ENCODE assay signal across 8 cellular contexts in genomic region chr22:31343235-31344191, GRCh38. TPM values are rescaled to one million over a fixed set of nuclear protein-coding genes. Genes with fewer than 3 reads are reported as not detected.
A peak's percentile ranks its signal among the peaks of the same experiment; 100 is the strongest.
DNase-seq lines count a peak whose midpoint lies in the region; ATAC-seq and TF ChIP-seq lines count a peak whose summit lies in the region.

No MANE protein-coding gene starts in this region.

- TF ChIP-seq CTCF in esophagus squamous epithelium (IDR thresholded peaks at IDR 0.05) (no peak), ovary (IDR thresholded peaks at IDR 0.05) (no peak)

- no peak for TF ChIP-seq POLR2A in esophagus squamous epithelium (IDR thresholded peaks at IDR 0.05)
- no peak for TF ChIP-seq POLR2A in ovary (IDR thresholded peaks at IDR 0.05)

- no peaks in the 10 kb centered on the region for H3K9me3 Mint-ChIP-seq in activated CD4-positive, alpha-beta memory T cell treated with anti-CD3 and anti-CD28 coated beads for 36 hours

- H3K4me3 ChIP-seq in esophagus squamous epithelium (peak overlapping the region in 3 of 4 donors; percentile 3 to 87 (median 77)), ovary (peak overlapping the region; percentile 6)

- 21 to 22% methylated on average over 3 to 10 of the region's 18 CpGs for WGBS in esophagus squamous epithelium, 2 donors
- 19 to 21% (median 20%) methylated on average over 18 of the region's 18 CpGs for WGBS in ovary, 3 donors

- no peak for TF ChIP-seq EP300 in ovary (IDR thresholded peaks at IDR 0.05)

- intact Hi-C loops in activated CD4-positive, alpha-beta memory T cell treated with anti-CD3 and anti-CD28 coated beads for 36 hours (cut with micrococcal nuclease): loop anchor here (5.0 kb wide), 1 partner anchor 376 kb away; the partner anchor contains the start of genes MORC2 and TUG1
- intact Hi-C loops in esophagus squamous epithelium (cut with DNase I): no loop called here
- intact Hi-C loops in ovary (cut with DNase I): loop anchor here in 2 of 4 donors (10.0 kb wide), 2 partner anchors 51 to 291 kb away; partner anchors contain the start of gene DRG1 (in 1 of the 2)

- POLR2A ChIA-PET in activated CD4-positive, alpha-beta memory T cell treated with anti-CD3 and anti-CD28 coated beads for 36 hours (lab: Charles Lee): interaction anchor here (1.0 to 2.0 kb wide), 3 partner anchors 10 to 53 kb away, joined by 3 to 8 read pairs (median 8); no protein-coding TSS in a partner anchor

- H3K4me1 ChIP-seq in esophagus squamous epithelium: peaks cover 36 to 92% (median 46%) of the 10 kb centered on the region in 3 donors
- peaks cover 17% of the 10 kb centered on the region for H3K4me1 ChIP-seq in ovary (ENCODE audit: insufficient read depth)

- ATAC-seq in HG03442 (IDR thresholded peaks at IDR 0.05; ENCODE audit: unreplicated experiment): no peak

- no peaks in the 10 kb centered on the region for H3K27me3 Mint-ChIP-seq in activated CD4-positive, alpha-beta memory T cell treated with anti-CD3 and anti-CD28 coated beads for 36 hours

- peaks cover 45% of the 10 kb centered on the region for H3K36me3 Mint-ChIP-seq in activated CD4-positive, alpha-beta memory T cell treated with anti-CD3 and anti-CD28 coated beads for 36 hours

- no peaks in the 10 kb centered on the region for H3K9me3 ChIP-seq in esophagus squamous epithelium
- H3K9me3 ChIP-seq in ovary: no peaks in the 10 kb centered on the region

- CTCF ChIA-PET in activated CD4-positive, alpha-beta memory T cell treated with anti-CD3 and anti-CD28 coated beads for 36 hours (lab: Charles Lee): interaction anchor here (0.9 to 1.9 kb wide), 6 partner anchors 30 to 291 kb away, joined by 3 to 8 read pairs (median 4); partner anchors contain the start of gene PIK3IP1

- H3K36me3 ChIP-seq in esophagus squamous epithelium (peaks cover 2 to 42% (median 6%) of the 10 kb centered on the region in 3 donors), ovary (no peaks in the 10 kb centered on the region)

- DNase-seq in EH (ENCODE audit: low read depth) (peak; percentile 49), Kasumi-1 (lab: John Stamatoyannopoulos, UW) (peak; percentile 34 to 46), esophagus squamous epithelium (lab: John Stamatoyannopoulos, UW) (no peak), ovary (peak; percentile 61 to 69 (median 65)), T-helper 9 cell (no peak), HuH-7 (ENCODE audit: low spot score) (no peak)
- DNase-seq in activated CD4-positive, alpha-beta memory T cell treated with anti-CD3 and anti-CD28 coated beads for 36 hours: peak; percentile 53

- H3K27ac ChIP-seq in esophagus squamous epithelium: peak overlapping the region; percentile 51 to 97 (median 74)
- peak overlapping the region; percentile 41 to 47 for H3K27ac ChIP-seq in ovary

- peak overlapping the region; percentile 89 for H3K4me3 Mint-ChIP-seq in activated CD4-positive, alpha-beta memory T cell treated with anti-CD3 and anti-CD28 coated beads for 36 hours

- peak overlapping the region; percentile 91 for H3K27ac Mint-ChIP-seq in activated CD4-positive, alpha-beta memory T cell treated with anti-CD3 and anti-CD28 coated beads for 36 hours

- peaks cover 59% of the 10 kb centered on the region for H3K4me1 Mint-ChIP-seq in activated CD4-positive, alpha-beta memory T cell treated with anti-CD3 and anti-CD28 coated beads for 36 hours (ENCODE audit: low read depth)

- H3K27me3 ChIP-seq in esophagus squamous epithelium (no peaks in the 10 kb centered on the region), ovary (no peaks in the 10 kb centered on the region)

RNA-seq across cellular contexts. Expression of gene PATZ1, which starts 2.6 kb away (rescaled TPM):
- total RNA-seq in activated CD4-positive, alpha-beta memory T cell treated with anti-CD3 and anti-CD28 coated beads for 36 hours: 10 to 100 TPM; 19.8 to 20.0 TPM
- total RNA-seq in esophagus squamous epithelium (10 to 100 TPM in 2 of 4 donors, 1 to 10 TPM in 2; 2.2 to 13.0 (median 7.2) TPM), ovary (10 to 100 TPM; 26.3 to 44.5 (median 39.3) TPM)
- 10 to 100 TPM; 26.8 to 29.7 TPM for polyA plus RNA-seq in ovary

RNA-seq across cellular contexts. Expression of gene PIK3IP1, which starts 51.2 kb away (rescaled TPM):
- 10 to 100 TPM; 18.8 to 19.1 TPM for total RNA-seq in activated CD4-positive, alpha-beta memory T cell treated with anti-CD3 and anti-CD28 coated beads for 36 hours
- 10 to 100 TPM in 3 of 4 donors, 1 to 10 TPM in 1; 7.0 to 53.0 (median 19.2) TPM for total RNA-seq in esophagus squamous epithelium
- total RNA-seq in ovary: 10 to 100 TPM; 10.8 to 34.2 (median 18.7) TPM
- 10 to 100 TPM; 26.5 to 48.9 TPM for polyA plus RNA-seq in ovary

RNA-seq across cellular contexts. Expression of gene DRG1, which starts 55.9 kb away (rescaled TPM):
- total RNA-seq in activated CD4-positive, alpha-beta memory T cell treated with anti-CD3 and anti-CD28 coated beads for 36 hours: 100 to 1,000 TPM in 1 of 2 experiments, 10 to 100 TPM in 1; 97.1 to 116 TPM
- 10 to 100 TPM; 26.5 to 67.3 (median 41.2) TPM for total RNA-seq in esophagus squamous epithelium
- total RNA-seq in ovary: 10 to 100 TPM; 46.8 to 71.8 (median 54.4) TPM
- 10 to 100 TPM; 49.3 to 87.1 TPM for polyA plus RNA-seq in ovary

Comparison
In these comparisons a context has a peak if more than half of its experiments do, and no peak if none do; other contexts are left out.
1. DNase-seq: peak in EH (single experiment), Kasumi-1 (2 of 2), activated CD4-positive, alpha-beta memory T cell treated with anti-CD3 and anti-CD28 coated beads for 36 hours (single experiment) and ovary (5 of 5); none in esophagus squamous epithelium (single experiment), T-helper 9 cell (single experiment) and HuH-7 (single experiment).